28 cellular contexts compared by ENCODE assay signal in genomic region chr6:48994811-48995210, GRCh38.
DNase-seq lines count a peak whose midpoint lies in the region; ATAC-seq, FAIRE-seq and TF ChIP-seq lines count a peak whose summit lies in the region.
"Had no signal": no experiment of that assay in that cellular context is flagged by ENCODE, and none has a peak within 500 bp of the region (broad histone marks: within the 10 kb centered on the region; RNA-seq: fewer than 3 reads in every experiment).

No MANE protein-coding gene starts in this region.

- DNase-seq in A673 (ENCODE audit: low spot score) (peak; percentile 7), GM23338 (ENCODE audit: low spot score) (peak; percentile 26), NCI-H82 (lab: John Stamatoyannopoulos, UW) (peak; percentile 73), H1 (ENCODE audit: low read depth in 1 of 2, low spot score in 2 of 2) (no peak), frontal cortex (ENCODE audit: low spot score in 2 of 2) (no peak), omental fat pad (ENCODE audit: low spot score) (no peak), SIG-M5 treated with dmso at 0.1 percent for 504 hours (lab: John Stamatoyannopoulos, UW; ENCODE audit: unreplicated experiment) (no peak)
- no peak for DNase-seq in activated T-cell treated with anti-CD3 and anti-CD28 coated beads, Interleukin-2, amount 50 U/mL, for 24 hours
- DNase-seq: activated CD4-positive, alpha-beta T cell treated with anti-CD3 and anti-CD28 coated beads, Interleukin-2, amount 50 U/mL, for 48 hours; activated CD8-positive, alpha-beta memory T cell treated with anti-CD3 and anti-CD28 coated beads, Interleukin-2, amount 50 U/mL, for 4 hours; GOT3; kidney glomerular epithelial cell; lower lobe of right lung; NCI-H1105 treated with DMSO at 0.1 percent for 48 hours; NCI-H2081 treated with DMSO at 0.1 percent for 48 hours; posterior cingulate gyrus; stimulated activated naive CD4-positive, alpha-beta T cell treated with Interleukin-2 at 50 U/mL for 16 hours; testis had no signal

- CTCF ChIA-PET in A673 (lab: Charles Lee), result no interaction called here
- CTCF ChIA-PET in H1 (lab: Charles Lee; ENCODE audit: partially characterized antibody), result interaction anchor here (0.8 to 1.0 kb wide), 2 partner anchors 8 to 25 kb away, joined by 4 read pairs; no protein-coding TSS in a partner anchor

- H4K20me1 ChIP-seq in GM23338 (replicated peaks; ENCODE audit: insufficient read depth) (no peaks in the 10 kb centered on the region), H1 (replicated peaks in 1 of 2; ENCODE audit: control insufficient read depth in 1 of 2, insufficient read depth in 2 of 2, low read length in 2 of 2) (no peaks in the 10 kb centered on the region)

- no peak for FAIRE-seq in H1 (lab: Jason Lieb, UNC)
- no peak for FAIRE-seq in frontal cortex (lab: Jason Lieb, UNC)
- FAIRE-seq: endometrium, G401.6 had no signal

- no peak overlapping the region for H3K56ac ChIP-seq in H1 (replicated peaks; ENCODE audit: insufficient read length, low read depth, low read length)

- peaks cover 20% of the 10 kb centered on the region; the same call in 1 of the 2 replicates for H3K9me2 ChIP-seq in GM23338 (ENCODE audit: insufficient read depth)

- H2BK5ac ChIP-seq in H1 (ENCODE audit: low read depth, low read length), result no peak overlapping the region

- H3K79me1 ChIP-seq in H1 (ENCODE audit: low read depth, low read length), result no peaks in the 10 kb centered on the region

- H3K9me3 ChIP-seq in A673 (ENCODE audit: low read depth, low read length, poor library complexity, severe bottlenecking), result no peaks in the 10 kb centered on the region
- H3K9me3 ChIP-seq in H1 (ENCODE audit: insufficient read depth in 2 of 2, low read depth in 1 of 2, low read length in 1 of 2), result no peaks in the 10 kb centered on the region
- H3K9me3 ChIP-seq: lower lobe of right lung, testis, vagina had no signal

- no peak overlapping the region for H2AK5ac ChIP-seq in H1 (ENCODE audit: low read depth, low read length)

- H3K9ac ChIP-seq in H1 (replicated peaks in 1 of 4; ENCODE audit: extremely low read depth in 1 of 4, low read depth in 3 of 4, low read length in 3 of 4), result no peak overlapping the region

- no peak overlapping the region for H4K91ac ChIP-seq in H1 (replicated peaks; ENCODE audit: insufficient read length, low read length)

- H4K8ac ChIP-seq in H1 (ENCODE audit: extremely low read depth, insufficient read depth, low read length), result no peak overlapping the region

- no peak overlapping the region for H2BK20ac ChIP-seq in H1 (ENCODE audit: low read length)

- H3K18ac ChIP-seq in H1 (ENCODE audit: extremely low read depth, low read length), result no peak overlapping the region

- H3K9me3 Mint-ChIP-seq in GM23338, result peaks cover 11% of the 10 kb centered on the region; the same call in 2 of the 3 replicates
- H3K9me3 Mint-ChIP-seq in activated T-cell treated with anti-CD3 and anti-CD28 coated beads, Interleukin-2, amount 50 U/mL, for 24 hours, result peaks cover 15% of the 10 kb centered on the region
- H3K9me3 Mint-ChIP-seq: neural crest cell had no signal

- H2BK12ac ChIP-seq in H1 (ENCODE audit: low read depth, low read length), result no peak overlapping the region

- no peak overlapping the region for H2BK120ac ChIP-seq in H1 (replicated peaks; ENCODE audit: low read depth, low read length)

- no TSS peak for BruUV-seq in A673 (replicated peaks; lab: Mats Ljungman, UMichigan)

- H3K79me2 ChIP-seq in GM23338 (replicated peaks; ENCODE audit: insufficient read depth) (no peaks in the 10 kb centered on the region), H1 (ENCODE audit: control insufficient read depth in 1 of 2, insufficient read depth in 2 of 2, low read length in 2 of 2) (no peaks in the 10 kb centered on the region)

- H3K4ac ChIP-seq in H1 (replicated peaks; ENCODE audit: insufficient read length, low read depth, low read length), result no peak overlapping the region

- no peaks in the 10 kb centered on the region for H3F3A ChIP-seq in GM23338 (replicated peaks; ENCODE audit: low read depth)

- H3K4me3 Mint-ChIP-seq in GM23338, result no peak overlapping the region
- H3K4me3 Mint-ChIP-seq in activated T-cell treated with anti-CD3 and anti-CD28 coated beads, Interleukin-2, amount 50 U/mL, for 24 hours, result no peak overlapping the region
- H3K4me3 Mint-ChIP-seq: activated naive CD4-positive, alpha-beta T cell treated with anti-CD3 and anti-CD28 coated beads, Interleukin-2, amount 50 U/mL, for 24 hours; activated T-helper 17 cell treated with anti-CD3 and anti-CD28 coated beads, Interleukin-2, amount 50 U/mL, for 72 hours; CD14-positive monocyte; neural crest cell had no signal

- H3K23ac ChIP-seq in H1 (ENCODE audit: insufficient read length), result no peak overlapping the region

- H2BK15ac ChIP-seq in H1 (ENCODE audit: low read length), result no peak overlapping the region

- H4K5ac ChIP-seq in H1 (ENCODE audit: insufficient read length, low read depth, low read length), result no peak overlapping the region

- H3K36me3 ChIP-seq in A673 (ENCODE audit: insufficient read depth, low read length, poor library complexity, severe bottlenecking) (no peaks in the 10 kb centered on the region), GM23338 (ENCODE audit: insufficient read depth) (no peaks in the 10 kb centered on the region), H1 (ENCODE audit: control insufficient read depth in 2 of 4, insufficient read depth in 4 of 4, low read length in 3 of 4) (no peaks in the 10 kb centered on the region)
- H3K36me3 ChIP-seq: lower lobe of right lung, vagina had no signal

- H3K27me3 ChIP-seq in A673 (replicated peaks; ENCODE audit: insufficient read depth, low read depth, low read length, poor library complexity), result no peaks in the 10 kb centered on the region
- H3K27me3 ChIP-seq in GM23338 (ENCODE audit: insufficient read depth), result no peaks in the 10 kb centered on the region
- H3K27me3 ChIP-seq in H1 (replicated peaks in 1 of 4; ENCODE audit: control insufficient read depth in 3 of 4, extremely low read depth in 1 of 4, insufficient read depth in 3 of 4, low read length in 3 of 4), result no peaks in the 10 kb centered on the region
- H3K27me3 ChIP-seq: testis, vagina had no signal

- H3K4me3 ChIP-seq in A673 (ENCODE audit: low read depth, low read length, poor library complexity, severe bottlenecking), result no peak overlapping the region
- H3K4me3 ChIP-seq in GM23338, result no peak overlapping the region
- H3K4me3 ChIP-seq in H1 (ENCODE audit: extremely low read depth in 1 of 4, insufficient read depth in 2 of 4, low read depth in 3 of 4, low read length in 4 of 4), result no peak overlapping the region
- H3K4me3 ChIP-seq: lower lobe of right lung, testis, vagina had no signal

- 89% methylated on average over 2 of the region's 2 CpGs; no CpG with 5 or more reads in 1 of the 2 experiments for WGBS in H1 (ENCODE audit: extremely low coverage in 1 of 2, insufficient coverage in 1 of 2, insufficient read length in 1 of 2, insufficient replicate concordance in 2 of 2, low coverage in 1 of 2, low lambda C conversion rate in 2 of 2, missing lambda C conversion rate in 1 of 2), 2 experiments

- H3K4me1 ChIP-seq in A673 (ENCODE audit: insufficient read depth, low read length, poor library complexity, severe bottlenecking) (no peaks in the 10 kb centered on the region), GM23338 (ENCODE audit: insufficient read depth) (no peaks in the 10 kb centered on the region), H1 (replicated peaks in 1 of 4; ENCODE audit: control insufficient read depth in 3 of 4, insufficient read depth in 4 of 4, low read length in 3 of 4) (no peaks in the 10 kb centered on the region)
- H3K4me1 ChIP-seq: lower lobe of right lung, testis, vagina had no signal

- H3K4me2 ChIP-seq in GM23338, result no peak overlapping the region
- H3K4me2 ChIP-seq in H1 (ENCODE audit: insufficient read depth in 1 of 2, low read depth in 2 of 2, low read length in 2 of 2), result no peak overlapping the region

- TF ChIP-seq CTCF in A673 (conservative IDR thresholded peaks at IDR 0.05; ENCODE audit: low read depth, low read length) (0 out of 2 replicates have a peak, but pooled peaks have one; percentile 11), GM23338 (conservative IDR thresholded peaks at IDR 0.05; ENCODE audit: low read depth in 2 of 2) (peak; percentile 24 to 32; a peak in 3 of 4 replicates), H1 (IDR thresholded peaks at IDR 0.05; ENCODE audit: control extremely low read depth in 1 of 3, insufficient read depth in 1 of 3, low read depth in 1 of 3, low read length in 3 of 3) (peak in 2 of 3 experiments; percentile 21 to 37; a peak in 2 of 4 replicates), omental fat pad (IDR thresholded peaks at IDR 0.05) (no peak)

- no peak overlapping the region for H3K14ac ChIP-seq in H1 (ENCODE audit: insufficient read length)

- H3K27ac ChIP-seq in A673 (ENCODE audit: low read depth, low read length, poor library complexity, severe bottlenecking) (no peak overlapping the region), GM23338 (ENCODE audit: low read depth) (no peak overlapping the region), H1 (ENCODE audit: low read depth, low read length) (no peak overlapping the region)
- H3K27ac ChIP-seq: lower lobe of right lung, RWPE1, testis, vagina had no signal

- H3K36me3 Mint-ChIP-seq in GM23338 (ENCODE audit: low read depth), result peaks cover 3% of the 10 kb centered on the region; the same call in 2 of the 3 replicates
- H3K36me3 Mint-ChIP-seq in activated T-cell treated with anti-CD3 and anti-CD28 coated beads, Interleukin-2, amount 50 U/mL, for 24 hours (ENCODE audit: low read depth), result no peaks in the 10 kb centered on the region
- H3K36me3 Mint-ChIP-seq: activated naive CD4-positive, alpha-beta T cell treated with anti-CD3 and anti-CD28 coated beads, Interleukin-2, amount 50 U/mL, for 24 hours; CD14-positive monocyte had no signal

- no peaks in the 10 kb centered on the region for H3K27me3 Mint-ChIP-seq in GM23338 (ENCODE audit: insufficient read depth, low read depth, poor library complexity)
- no peaks in the 10 kb centered on the region for H3K27me3 Mint-ChIP-seq in activated T-cell treated with anti-CD3 and anti-CD28 coated beads, Interleukin-2, amount 50 U/mL, for 24 hours
- H3K27me3 Mint-ChIP-seq: activated naive CD4-positive, alpha-beta T cell treated with anti-CD3 and anti-CD28 coated beads, Interleukin-2, amount 50 U/mL, for 24 hours; activated T-helper 17 cell treated with anti-CD3 and anti-CD28 coated beads, Interleukin-2, amount 50 U/mL, for 72 hours had no signal

- intact Hi-C loops in A673 (cut with micrococcal nuclease; ENCODE audit: unreplicated experiment), result no loop called here

- POLR2A ChIA-PET in A673 (lab: Charles Lee; ENCODE audit: low non-redundant PET) (no interaction called here), H1 (lab: Charles Lee; ENCODE audit: partially characterized antibody) (no interaction called here)

- TF ChIP-seq EP300 in H1 (IDR thresholded peaks at IDR 0.05; ENCODE audit: borderline replicate concordance in 1 of 2, low read depth in 2 of 2, low read length in 2 of 2), result no peak

- H2AFZ ChIP-seq in GM23338 (no peak overlapping the region), H1 (ENCODE audit: low read length) (0 out of 2 replicates have a peak overlapping the region, but pooled peaks have one; percentile 38)

- ATAC-seq in GM23338 (no peak; the same call in 2 of the 3 replicates), omental fat pad (ENCODE audit: low FRiP score) (no peak)
- ATAC-seq: activated T-helper 17 cell treated with anti-CD3 and anti-CD28 coated beads, Interleukin-2, amount 50 U/mL, for 72 hours; lower lobe of right lung; sciatic nerve; SK-N-SH treated with all-trans-retinoic acid at 6 μM for 48 hours had no signal

- H3K27ac Mint-ChIP-seq in GM23338, result no peak overlapping the region
- H3K27ac Mint-ChIP-seq in activated T-cell treated with anti-CD3 and anti-CD28 coated beads, Interleukin-2, amount 50 U/mL, for 24 hours, result no peak overlapping the region
- H3K27ac Mint-ChIP-seq: activated naive CD4-positive, alpha-beta T cell treated with anti-CD3 and anti-CD28 coated beads, Interleukin-2, amount 50 U/mL, for 24 hours; activated T-helper 17 cell treated with anti-CD3 and anti-CD28 coated beads, Interleukin-2, amount 50 U/mL, for 72 hours; CD14-positive monocyte had no signal

- H3K23me2 ChIP-seq in H1 (ENCODE audit: low read depth, low read length), result no peaks in the 10 kb centered on the region

- no peak for TF ChIP-seq POLR2A in H1 (IDR thresholded peaks at IDR 0.05; ENCODE audit: control extremely low read depth in 1 of 2, low read depth in 2 of 2, low read length in 2 of 2)

- TF ChIP-seq RAD21 in H1 (IDR thresholded peaks at IDR 0.05 in 1 of 2, conservative IDR thresholded peaks at IDR 0.05 in 1 of 2; ENCODE audit: low read depth in 2 of 2, low read length in 2 of 2), result peak; percentile 40 to 44; a peak in 3 of 4 replicates

- H3K4me1 Mint-ChIP-seq in GM23338, result no peaks in the 10 kb centered on the region
- H3K4me1 Mint-ChIP-seq in activated T-cell treated with anti-CD3 and anti-CD28 coated beads, Interleukin-2, amount 50 U/mL, for 24 hours (ENCODE audit: low read depth), result no peaks in the 10 kb centered on the region
- H3K4me1 Mint-ChIP-seq: activated naive CD4-positive, alpha-beta T cell treated with anti-CD3 and anti-CD28 coated beads, Interleukin-2, amount 50 U/mL, for 24 hours; activated T-helper 17 cell treated with anti-CD3 and anti-CD28 coated beads, Interleukin-2, amount 50 U/mL, for 72 hours; CD14-positive monocyte; neural crest cell had no signal

Comparison
In these comparisons a context has a peak if more than half of its experiments do, and no peak if none do; other contexts are left out.
1. DNase-seq: peak in A673 (single experiment), GM23338 (single experiment) and NCI-H82 (single experiment); none in H1 (0 of 2), frontal cortex (0 of 2), omental fat pad (single experiment), SIG-M5 treated with dmso at 0.1 percent for 504 hours (single experiment) and activated T-cell treated with anti-CD3 and anti-CD28 coated beads, Interleukin-2, amount 50 U/mL, for 24 hours (single experiment).
2. CTCF ChIP-seq: peak in A673 (single experiment), GM23338 (2 of 2) and H1 (2 of 3); none in omental fat pad (0 of 3).